In genomic region chr17:45445901-45446743, GRCh38 we compare ENCODE assay signal across 8 cellular contexts. TPM values are rescaled to one million over a fixed set of nuclear protein-coding genes. Genes with fewer than 3 reads are reported as not detected.
DNase-seq lines count a peak whose midpoint lies in the region; ATAC-seq and TF ChIP-seq lines count a peak whose summit lies in the region.
"Not testable (repeated sequence)": the region's sequence is repeated elsewhere in the genome, so short reads cannot be mapped to it uniquely, and the experiment has no call there.

No MANE protein-coding gene starts in this region.

- H3K56ac ChIP-seq in IMR-90 (ENCODE audit: extremely low read depth, insufficient read depth, low read length) = not testable (repeated sequence)

- H3K4me3 Mint-ChIP-seq in CD4-positive, alpha-beta T cell; stimulated activated naive B cell treated with anti-CD40 and anti-IgM and Interleukin-4, amounts not matched to agents 10 μg/mL and 1 μg/mL and 100 μg/mL, for 72 hours: not testable (repeated sequence)

- not testable (repeated sequence) for H3K4me2 ChIP-seq in IMR-90 (ENCODE audit: low read depth, low read length)

- ATAC-seq in CD4-positive, alpha-beta T cell (ENCODE audit: poor library complexity) = peak; percentile 74
- ATAC-seq in IMR-90 (ENCODE audit: low read depth) (peak; percentile 84), heart left ventricle (peak; percentile 66 to 87 (median 74))
- peak; percentile 57 to 74 for ATAC-seq in stimulated activated naive B cell treated with anti-CD40 and anti-IgM and Interleukin-4, amounts not matched to agents 10 μg/mL and 1 μg/mL and 100 μg/mL, for 72 hours (replicated peaks)

- not testable (repeated sequence) for H2BK20ac ChIP-seq in IMR-90 (ENCODE audit: low read depth, low read length)

- not testable (repeated sequence) for H3K4me1 ChIP-seq in IMR-90 (ENCODE audit: control insufficient read depth, insufficient read depth, low read length); breast epithelium
- H3K4me1 ChIP-seq in heart left ventricle = peaks cover 0 to 18% (median 5%) of the 10 kb centered on the region in 12 donors

- H3K27ac ChIP-seq in CD4-positive, alpha-beta T cell (ENCODE audit: low read depth, low read length); IMR-90 (ENCODE audit: insufficient read depth, low read length): not testable (repeated sequence)
- peak overlapping the region; percentile 55 to 57 for H3K27ac ChIP-seq in breast epithelium
- H3K27ac ChIP-seq in heart left ventricle = peak overlapping the region in 8 of 12 donors; percentile 6 to 59 (median 48)

- H2AK5ac ChIP-seq in IMR-90 (ENCODE audit: low read depth, low read length) = not testable (repeated sequence)

- H4K8ac ChIP-seq in IMR-90 (ENCODE audit: low read depth in 2 of 2, low read length in 2 of 2) = not testable (repeated sequence)

- WGBS in IMR-90 (ENCODE audit: extremely low coverage in 2 of 2, insufficient read length in 1 of 2), 2 experiments = no CpG with 5 or more reads among the region's 16 CpGs
- WGBS in heart left ventricle, 4 donors = 58 to 64% (median 60%) methylated on average over 14 to 16 of the region's 16 CpGs

- not testable (repeated sequence) for H3K23ac ChIP-seq in IMR-90 (ENCODE audit: low read depth, low read length)

- H3K27me3 ChIP-seq in CD4-positive, alpha-beta T cell (ENCODE audit: control insufficient read depth, insufficient read depth, low read length); IMR-90 (ENCODE audit: control insufficient read depth, insufficient read depth, low read length); breast epithelium; heart left ventricle: not testable (repeated sequence)

- not testable (repeated sequence) for H3K79me1 ChIP-seq in IMR-90 (ENCODE audit: low read depth in 1 of 2, low read length in 2 of 2)

- H3K14ac ChIP-seq in IMR-90 (replicated peaks; ENCODE audit: low read depth, low read length) = not testable (repeated sequence)

- not testable (repeated sequence) for H3K4me3 ChIP-seq in IMR-90 (ENCODE audit: insufficient read depth, low read depth, low read length); breast epithelium; heart left ventricle

- POLR2A ChIA-PET in CD4-positive, alpha-beta T cell (lab: Charles Lee); IMR-90 (lab: Charles Lee; ENCODE audit: unreplicated experiment): not testable (repeated sequence)

- peak overlapping the region; percentile 55 for H3K27ac Mint-ChIP-seq in CD4-positive, alpha-beta T cell
- H3K27ac Mint-ChIP-seq in stimulated activated naive B cell treated with anti-CD40 and anti-IgM and Interleukin-4, amounts not matched to agents 10 μg/mL and 1 μg/mL and 100 μg/mL, for 72 hours = not testable (repeated sequence)

- H3K4me1 Mint-ChIP-seq in CD4-positive, alpha-beta T cell (ENCODE audit: low read depth) = not testable (repeated sequence)
- H3K4me1 Mint-ChIP-seq in stimulated activated naive B cell treated with anti-CD40 and anti-IgM and Interleukin-4, amounts not matched to agents 10 μg/mL and 1 μg/mL and 100 μg/mL, for 72 hours = peaks cover 13 to 23% of the 10 kb centered on the region in 2 donors

- H3K9ac ChIP-seq in IMR-90 (ENCODE audit: low read depth, low read length) = not testable (repeated sequence)

- H3K4ac ChIP-seq in IMR-90 (ENCODE audit: low read depth, low read length) = not testable (repeated sequence)

- not testable (repeated sequence) for H2AFZ ChIP-seq in IMR-90 (replicated peaks; ENCODE audit: low read length, poor library complexity)

- CTCF ChIA-PET in CD4-positive, alpha-beta T cell (lab: Charles Lee); IMR-90 (lab: Yijun Ruan, JAX): not testable (repeated sequence)

- not testable (repeated sequence) for H3K9me3 ChIP-seq in CD4-positive, alpha-beta T cell (ENCODE audit: control insufficient read depth, low read length); IMR-90 (ENCODE audit: control insufficient read depth, insufficient read depth, low read length); breast epithelium; heart left ventricle

- not testable (repeated sequence) for DNase-seq in CD4-positive, alpha-beta T cell; breast epithelium (ENCODE audit: low spot score in 2 of 2); stimulated activated naive B cell treated with anti-CD40 and anti-IgM and Interleukin-4, amounts not matched to agents 10 μg/mL and 1 μg/mL and 100 μg/mL, for 72 hours
- peak; percentile 81 for DNase-seq in IMR-90
- peak; percentile 28 for DNase-seq in SW480 (ENCODE audit: low spot score)
- DNase-seq in activated T-cell treated with anti-CD3 and anti-CD28 coated beads for 48 hours (ENCODE audit: low read depth) = peak; percentile 40
- DNase-seq in heart left ventricle = peak in 2 of 5 donors; percentile 47 to 49
- DNase-seq in myocyte (ENCODE audit: low read depth) = peak; percentile 58

- H2BK5ac ChIP-seq in IMR-90 (ENCODE audit: low read depth, low read length, poor library complexity, severe bottlenecking) = peak overlapping the region; percentile 54

- not testable (repeated sequence) for H3K27me3 Mint-ChIP-seq in CD4-positive, alpha-beta T cell; stimulated activated naive B cell treated with anti-CD40 and anti-IgM and Interleukin-4, amounts not matched to agents 10 μg/mL and 1 μg/mL and 100 μg/mL, for 72 hours

- not testable (repeated sequence) for H3K18ac ChIP-seq in IMR-90 (ENCODE audit: low read depth, low read length)

- BruUV-seq in IMR-90 (replicated peaks; lab: Mats Ljungman, UMichigan) = not testable (repeated sequence)

- not testable (repeated sequence) for H4K91ac ChIP-seq in IMR-90 (ENCODE audit: insufficient read depth, low read depth, low read length)

- TF ChIP-seq POLR2A in IMR-90 (IDR thresholded peaks at IDR 0.05; ENCODE audit: low read depth, low read length); breast epithelium (IDR thresholded peaks at IDR 0.05); heart left ventricle (IDR thresholded peaks at IDR 0.05): not testable (repeated sequence)

- not testable (repeated sequence) for H2AK9ac ChIP-seq in IMR-90 (replicated peaks; ENCODE audit: low read depth, low read length, poor library complexity)

- dilution Hi-C loops in IMR-90 (cut with HindIII; ENCODE audit: low sequenced_read_pairs, unreplicated experiment) = not testable (repeated sequence)

- not testable (repeated sequence) for H3K9me3 Mint-ChIP-seq in CD4-positive, alpha-beta T cell; stimulated activated naive B cell treated with anti-CD40 and anti-IgM and Interleukin-4, amounts not matched to agents 10 μg/mL and 1 μg/mL and 100 μg/mL, for 72 hours

- TF ChIP-seq RAD21 in IMR-90 (IDR thresholded peaks at IDR 0.05; ENCODE audit: low read length) = not testable (repeated sequence)

- H2BK120ac ChIP-seq in IMR-90 (ENCODE audit: low read depth, low read length) = not testable (repeated sequence)

- H4K5ac ChIP-seq in IMR-90 (ENCODE audit: low read depth, low read length) = not testable (repeated sequence)

- intact Hi-C loops in CD4-positive, alpha-beta T cell (cut with DNase I, micrococcal nuclease); IMR-90 (cut with micrococcal nuclease); breast epithelium (cut with DNase I; ENCODE audit: low total_unique reads); heart left ventricle (cut with DNase I): not testable (repeated sequence)

- in situ Hi-C loops in IMR-90 (cut with MboI; ENCODE audit: low sequenced_read_pairs) = not testable (repeated sequence)

- not testable (repeated sequence) for H2BK15ac ChIP-seq in IMR-90 (ENCODE audit: low read depth, low read length)

- not testable (repeated sequence) for H3K9me1 ChIP-seq in IMR-90 (ENCODE audit: insufficient read depth, low read length)

- H3K36me3 ChIP-seq in IMR-90 (ENCODE audit: control insufficient read depth, insufficient read depth, low read length) = peaks cover 18% of the 10 kb centered on the region
- H3K36me3 ChIP-seq in breast epithelium = not testable (repeated sequence)
- peaks cover 0 to 22% (median 14%) of the 10 kb centered on the region in 9 donors for H3K36me3 ChIP-seq in heart left ventricle

- H4K20me1 ChIP-seq in IMR-90 (ENCODE audit: insufficient read depth, low read length) = not testable (repeated sequence)

- not testable (repeated sequence) for TF ChIP-seq CTCF in CD4-positive, alpha-beta T cell (IDR thresholded peaks at IDR 0.05); IMR-90 (conservative IDR thresholded peaks at IDR 0.05; ENCODE audit: low read depth, low read length); breast epithelium (IDR thresholded peaks at IDR 0.05); heart left ventricle (IDR thresholded peaks at IDR 0.05)

- H3K36me3 Mint-ChIP-seq in CD4-positive, alpha-beta T cell (ENCODE audit: low read depth) = peaks cover 31% of the 10 kb centered on the region
- peaks cover 40 to 46% of the 10 kb centered on the region in 2 donors for H3K36me3 Mint-ChIP-seq in stimulated activated naive B cell treated with anti-CD40 and anti-IgM and Interleukin-4, amounts not matched to agents 10 μg/mL and 1 μg/mL and 100 μg/mL, for 72 hours

RNA-seq across cellular contexts. Expression of gene ARHGAP27, which starts 13.5 kb away (rescaled TPM):
- 10 to 100 TPM; 33.3 to 35.2 TPM for total RNA-seq in CD4-positive, alpha-beta T cell
- total RNA-seq in IMR-90 (2012; rRNA removed) (under 0.01 and 0.56 TPM in 2 replicates), breast epithelium (10 to 100 TPM; 17.3 to 28.8 (median 17.6) TPM), heart left ventricle (10 to 100 TPM; 19.7 to 39.4 (median 25.3) TPM), myocyte (6.6 and 31.2 TPM in 2 replicates)
- polyA plus RNA-seq in IMR-90 (2012; rRNA removed) (0.89 and 1.9 TPM in 2 replicates), heart left ventricle (10 to 100 TPM; 16.3 to 28.2 TPM)
- 0.37 and 0.67 TPM in 2 replicates for polyA plus RNA-seq in IMR-90 (2012; cell fraction: cytosol; rRNA removed)
- 7.4 and 16.4 TPM in 2 replicates for polyA plus RNA-seq in IMR-90 (2012; cell fraction: nucleus; rRNA removed; ENCODE audit: low replicate concordance)
- polyA plus RNA-seq in myocyte (2012) = 4.5 TPM

RNA-seq across cellular contexts. Expression of gene PLEKHM1, which starts 44.4 kb away (rescaled TPM):
- 100 to 1,000 TPM; 108 to 118 TPM for total RNA-seq in CD4-positive, alpha-beta T cell
- total RNA-seq in IMR-90 (2012; rRNA removed) (4.2 and 4.7 TPM in 2 replicates), breast epithelium (10 to 100 TPM; 31.5 to 49.0 (median 36.9) TPM), heart left ventricle (10 to 100 TPM; 16.9 to 48.0 (median 30.9) TPM), myocyte (16.9 and 30.5 TPM in 2 replicates)
- polyA plus RNA-seq in IMR-90 (2012; rRNA removed) (16.4 and 17.1 TPM in 2 replicates), heart left ventricle (10 to 100 TPM; 11.1 to 19.0 TPM)
- 19.0 and 19.9 TPM in 2 replicates for polyA plus RNA-seq in IMR-90 (2012; cell fraction: cytosol; rRNA removed)
- polyA plus RNA-seq in IMR-90 (2012; cell fraction: nucleus; rRNA removed; ENCODE audit: low replicate concordance) = 35.0 and 53.2 TPM in 2 replicates
- 24.9 TPM for polyA plus RNA-seq in myocyte (2012)
